Comparison of ENCODE assay signal across 9 cellular contexts in genomic region chr7:10940748-10941358, GRCh38. TPM values are rescaled to one million over a fixed set of nuclear protein-coding genes. Genes with fewer than 3 reads are reported as not detected.
DNase-seq lines count a peak whose midpoint lies in the region; ATAC-seq and TF ChIP-seq lines count a peak whose summit lies in the region.
"Had no signal": no experiment of that assay in that cellular context is flagged by ENCODE, and none has a peak within 500 bp of the region (broad histone marks: within the 10 kb centered on the region; RNA-seq: fewer than 3 reads in every experiment).

No MANE protein-coding gene starts in this region.

- no peak overlapping the region for H3K27ac Mint-ChIP-seq in activated naive CD4-positive, alpha-beta T cell treated with anti-CD3 and anti-CD28 coated beads for 36 hours
- H3K27ac Mint-ChIP-seq: nephron had no signal

- CTCF ChIA-PET in activated naive CD4-positive, alpha-beta T cell treated with anti-CD3 and anti-CD28 coated beads for 36 hours (lab: Charles Lee): interaction anchor here (0.8 to 1.6 kb wide), 2 partner anchors 10 to 271 kb away, joined by 3 to 7 read pairs; no protein-coding TSS in a partner anchor

- TF ChIP-seq CTCF in kidney epithelial cell (IDR thresholded peaks at IDR 0.05; ENCODE audit: insufficient read depth, low read length, poor library complexity, severe bottlenecking) (no peak), thyroid gland (IDR thresholded peaks at IDR 0.05) (peak in 1 of 6 experiments; percentile 5)

- H3K27ac ChIP-seq in thyroid gland: peak overlapping the region; percentile 89 to 99 (median 97)

- ATAC-seq in HG03025 (IDR thresholded peaks at IDR 0.05; ENCODE audit: low FRiP score, unreplicated experiment): no peak
- ATAC-seq in GM21717 (IDR thresholded peaks at IDR 0.05; ENCODE audit: unreplicated experiment): no peak

- H3K27me3 Mint-ChIP-seq in activated naive CD4-positive, alpha-beta T cell treated with anti-CD3 and anti-CD28 coated beads for 36 hours (ENCODE audit: low read depth): no peaks in the 10 kb centered on the region

- H3K4me3 Mint-ChIP-seq in activated naive CD4-positive, alpha-beta T cell treated with anti-CD3 and anti-CD28 coated beads for 36 hours: no peak overlapping the region
- H3K4me3 Mint-ChIP-seq: nephron had no signal

- H3K36me3 ChIP-seq in kidney epithelial cell (ENCODE audit: control insufficient read depth, insufficient read depth, low read length) (no peaks in the 10 kb centered on the region), thyroid gland (peaks cover 0 to 14% of the 10 kb centered on the region in 2 donors)

- DNase-seq in G401 (ENCODE audit: low spot score): peak; percentile 35
- DNase-seq in NCI-H1092 (lab: John Stamatoyannopoulos, UW): peak; percentile 8
- peak; percentile 17 for DNase-seq in activated naive CD4-positive, alpha-beta T cell treated with anti-CD3 and anti-CD28 coated beads for 36 hours
- DNase-seq in kidney epithelial cell (ENCODE audit: low read depth): no peak
- no peak for DNase-seq in thyroid gland
- DNase-seq in RKO (ENCODE audit: low spot score): no peak

- no peak for TF ChIP-seq POLR2A in thyroid gland (IDR thresholded peaks at IDR 0.05)

- in situ Hi-C loops in G401 (cut with HindIII; ENCODE audit: low sequenced_read_pairs): no loop called here

- H3K27me3 ChIP-seq in kidney epithelial cell (ENCODE audit: control insufficient read depth, insufficient read depth, low read length) (no peaks in the 10 kb centered on the region), thyroid gland (no peaks in the 10 kb centered on the region)

- H3K4me1 Mint-ChIP-seq in activated naive CD4-positive, alpha-beta T cell treated with anti-CD3 and anti-CD28 coated beads for 36 hours (ENCODE audit: low read depth): peaks cover 26% of the 10 kb centered on the region

- H3K4me1 ChIP-seq in thyroid gland: peaks cover 10 to 13% of the 10 kb centered on the region in 2 donors

- H3K9me3 ChIP-seq in thyroid gland: no peaks in the 10 kb centered on the region

- peaks cover 15% of the 10 kb centered on the region for H3K36me3 Mint-ChIP-seq in activated naive CD4-positive, alpha-beta T cell treated with anti-CD3 and anti-CD28 coated beads for 36 hours (ENCODE audit: low read depth)

- WGBS in thyroid gland, 2 donors: 23 to 25% methylated on average over 18 of the region's 18 CpGs

- H3K9me3 Mint-ChIP-seq in activated naive CD4-positive, alpha-beta T cell treated with anti-CD3 and anti-CD28 coated beads for 36 hours: no peaks in the 10 kb centered on the region
- H3K9me3 Mint-ChIP-seq: nephron had no signal

- intact Hi-C loops in activated naive CD4-positive, alpha-beta T cell treated with anti-CD3 and anti-CD28 coated beads for 36 hours (cut with micrococcal nuclease): loop anchor here (1.0 kb wide), 3 partner anchors 32 to 1270 kb away; partner anchors contain the start of genes PHF14 and TMEM106B
- intact Hi-C loops in thyroid gland (cut with DNase I): no loop called here

- H3K4me3 ChIP-seq in kidney epithelial cell (ENCODE audit: low read depth, low read length): peak overlapping the region; percentile 53
- peak overlapping the region in 2 of 3 donors; percentile 48 to 86 for H3K4me3 ChIP-seq in thyroid gland (replicated peaks in 1 of 3)

RNA-seq across cellular contexts. Expression of gene PHF14, which starts 32.8 kb away (rescaled TPM):
- total RNA-seq in G401 (2014; rRNA removed; shearing (Covaris generic)): 21.0 and 42.3 TPM in 2 replicates
- 10 to 100 TPM; 26.0 to 28.1 TPM for total RNA-seq in activated naive CD4-positive, alpha-beta T cell treated with anti-CD3 and anti-CD28 coated beads for 36 hours
- total RNA-seq in kidney epithelial cell: 32.4 and 40.4 TPM in 2 replicates
- 10 to 100 TPM; 30.9 to 46.3 (median 36.8) TPM for total RNA-seq in thyroid gland

Comparison
In these comparisons a context has a peak if more than half of its experiments do, and no peak if none do; other contexts are left out.
1. DNase-seq: peak in G401 (single experiment), NCI-H1092 (single experiment) and activated naive CD4-positive, alpha-beta T cell treated with anti-CD3 and anti-CD28 coated beads for 36 hours (single experiment); none in kidney epithelial cell (single experiment), thyroid gland (0 of 2) and RKO (single experiment).